In genomic region chr12:6370994-6371754, GRCh38 we compare ENCODE assay signal across 8 cellular contexts. TPM values are rescaled to one million over a fixed set of nuclear protein-coding genes. Genes with fewer than 3 reads are reported as not detected.
DNase-seq lines count a peak whose midpoint lies in the region; ATAC-seq and TF ChIP-seq lines count a peak whose summit lies in the region.

No MANE protein-coding gene starts in this region.

- H3K4me1 ChIP-seq in HUES64 (ENCODE audit: insufficient read depth, low read length) (peaks cover 46% of the 10 kb centered on the region), SJCRH30 (peaks cover 30% of the 10 kb centered on the region), suprapubic skin (peaks cover 79% of the 10 kb centered on the region)
- peaks cover 9% of the 10 kb centered on the region for H3K4me1 ChIP-seq in effector memory CD4-positive, alpha-beta T cell (ENCODE audit: control insufficient read depth, insufficient read depth, low read length, poor library complexity, severe bottlenecking)

- no peak for TF ChIP-seq CTCF in 22Rv1 (IDR thresholded peaks at IDR 0.05)
- TF ChIP-seq CTCF in suprapubic skin (IDR thresholded peaks at IDR 0.05): no peak

- H3K9ac ChIP-seq in HUES64 (ENCODE audit: low read depth, low read length): peak overlapping the region; percentile 2; the same call in 1 of the 2 replicates

- H3K27me3 ChIP-seq in HUES64 (ENCODE audit: insufficient read depth, low read length) (peaks cover 9% of the 10 kb centered on the region; the same call in 1 of the 2 replicates), SJCRH30 (no peaks in the 10 kb centered on the region), suprapubic skin (no peaks in the 10 kb centered on the region)
- H3K27me3 ChIP-seq in effector memory CD4-positive, alpha-beta T cell (replicated peaks; ENCODE audit: control insufficient read depth, insufficient read depth, low read length, poor library complexity, severe bottlenecking): no peaks in the 10 kb centered on the region

- 4% methylated on average over 9 of the region's 15 CpGs for WGBS in HUES64
- WGBS in suprapubic skin: 35% methylated on average over 14 of the region's 15 CpGs

- TF ChIP-seq EP300 in suprapubic skin (IDR thresholded peaks at IDR 0.05): no peak

- H3K36me3 ChIP-seq in HUES64 (ENCODE audit: insufficient read depth, low read length): no peaks in the 10 kb centered on the region
- H3K36me3 ChIP-seq in SJCRH30: no peaks in the 10 kb centered on the region
- no peaks in the 10 kb centered on the region for H3K36me3 ChIP-seq in suprapubic skin
- H3K36me3 ChIP-seq in effector memory CD4-positive, alpha-beta T cell (ENCODE audit: control insufficient read depth, insufficient read depth, low read length): no peaks in the 10 kb centered on the region

- TF ChIP-seq POLR2A in suprapubic skin (IDR thresholded peaks at IDR 0.05): no peak

- H3K4me3 ChIP-seq in HUES64 (ENCODE audit: low read length) (peak overlapping the region; percentile 37), SJCRH30 (no peak overlapping the region), suprapubic skin (no peak overlapping the region)
- H3K4me3 ChIP-seq in effector memory CD4-positive, alpha-beta T cell (ENCODE audit: insufficient read depth, low read depth, low read length, poor library complexity, severe bottlenecking): no peak overlapping the region

- H3K9me3 ChIP-seq in HUES64 (ENCODE audit: insufficient read depth, low read depth, low read length): no peaks in the 10 kb centered on the region
- no peaks in the 10 kb centered on the region for H3K9me3 ChIP-seq in SJCRH30 (replicated peaks)
- H3K9me3 ChIP-seq in suprapubic skin: no peaks in the 10 kb centered on the region
- H3K9me3 ChIP-seq in effector memory CD4-positive, alpha-beta T cell (ENCODE audit: control insufficient read depth, low read length): no peaks in the 10 kb centered on the region

- DNase-seq in SJCRH30: peak; percentile 87 to 88
- peak; percentile 98 for DNase-seq in glomerular visceral epithelial cell (ENCODE audit: extremely low spot score)
- no peak for DNase-seq in suprapubic skin (ENCODE audit: low spot score in 2 of 2)
- no peak for DNase-seq in effector memory CD4-positive, alpha-beta T cell
- DNase-seq in activated gamma-delta T cell (lab: John Stamatoyannopoulos, UW): no peak

- H3K27ac ChIP-seq in 22Rv1 (peak overlapping the region; percentile 98), HUES64 (ENCODE audit: low read depth, low read length) (peak overlapping the region; percentile 86), SJCRH30 (peak overlapping the region; percentile 28; the same call in 1 of the 2 replicates), suprapubic skin (peak overlapping the region; percentile 82)
- no peak overlapping the region for H3K27ac ChIP-seq in effector memory CD4-positive, alpha-beta T cell (ENCODE audit: insufficient read depth, low read length, poor library complexity, severe bottlenecking)

- ATAC-seq in HG02759 (IDR thresholded peaks at IDR 0.05; ENCODE audit: unreplicated experiment): no peak

RNA-seq across cellular contexts. Expression of gene SCNN1A, which starts 4.2 kb away (rescaled TPM):
- polyA plus RNA-seq in HUES64 (2013, experiment 1 of 2): 51.0 TPM
- 39.4 TPM for polyA plus RNA-seq in HUES64 (2013, experiment 2 of 2)
- not detected in 2 replicates for total RNA-seq in SJCRH30 (2014; rRNA removed; shearing (Covaris generic))
- 100 to 1,000 TPM in 1 of 4 donors, 10 to 100 TPM in 3; 74.2 to 143 (median 93.7) TPM for total RNA-seq in suprapubic skin

RNA-seq across cellular contexts. Expression of gene LTBR, which starts 12.8 kb away (rescaled TPM):
- 1.4 TPM for polyA plus RNA-seq in HUES64 (2013, experiment 1 of 2)
- 2.5 TPM for polyA plus RNA-seq in HUES64 (2013, experiment 2 of 2)
- 14.7 and 16.5 TPM in 2 replicates for total RNA-seq in SJCRH30 (2014; rRNA removed; shearing (Covaris generic))
- 100 to 1,000 TPM; 157 to 297 (median 204) TPM for total RNA-seq in suprapubic skin

RNA-seq across cellular contexts. Expression of gene TNFRSF1A, which starts 29.3 kb away (rescaled TPM):
- polyA plus RNA-seq in HUES64 (2013, experiment 1 of 2): 39.4 TPM
- polyA plus RNA-seq in HUES64 (2013, experiment 2 of 2): 37.2 TPM
- total RNA-seq in SJCRH30 (2014; rRNA removed; shearing (Covaris generic)): 34.3 and 40.2 TPM in 2 replicates
- total RNA-seq in suprapubic skin: 100 to 1,000 TPM; 276 to 352 (median 281) TPM

Comparison
In these comparisons a context has a peak if more than half of its experiments do, and no peak if none do; other contexts are left out.
1. DNase-seq: peak in SJCRH30 (2 of 2) and glomerular visceral epithelial cell (single experiment); none in suprapubic skin (0 of 2), effector memory CD4-positive, alpha-beta T cell (0 of 3) and activated gamma-delta T cell (single experiment).
2. RNA of gene SCNN1A, which starts 4.2 kb away (total RNA-seq): 74.2 to 143 TPM in suprapubic skin; not detected in SJCRH30; every median in the first group is over 10 times any median in the second.